ENCODE assay signal across 10 cellular contexts in the genomic region with DNA sequence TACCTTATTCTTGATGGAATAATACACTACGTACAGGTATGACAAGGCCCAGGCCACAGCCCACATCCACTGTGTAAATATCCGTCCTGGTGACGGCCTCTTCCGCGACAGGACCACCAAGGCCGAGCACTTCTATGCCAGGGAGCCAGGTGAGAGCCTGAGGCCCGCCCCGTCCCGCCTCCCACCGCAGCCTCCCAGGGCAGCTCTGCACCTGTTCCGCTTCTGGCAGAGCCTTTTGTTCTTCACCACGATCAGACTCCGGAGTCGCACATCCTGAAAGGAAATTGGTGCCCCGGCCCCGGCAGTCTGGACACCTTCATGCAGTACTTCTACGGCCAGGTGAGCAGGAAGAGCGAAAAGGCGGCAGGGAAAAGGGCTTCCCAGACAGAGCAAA. TPM values are rescaled to one million over a fixed set of nuclear protein-coding genes. Genes with fewer than 3 reads are reported as not detected.
DNase-seq lines count a peak whose midpoint lies in the region; ATAC-seq, FAIRE-seq and TF ChIP-seq lines count a peak whose summit lies in the region.
"Had no signal": no experiment of that assay in that cellular context is flagged by ENCODE, and none has a peak within 500 bp of the region (broad histone marks: within the 10 kb centered on the region; RNA-seq: fewer than 3 reads in every experiment).

No MANE protein-coding gene starts in this region.

- WGBS in stomach, 5 donors: 14 to 39% (median 23%) methylated on average over 15 to 19 of the region's 19 CpGs

- TF ChIP-seq EP300 in stomach (IDR thresholded peaks at IDR 0.05): no peak

- peaks cover 12% of the 10 kb centered on the region for H3K27me3 Mint-ChIP-seq in activated naive CD8-positive, alpha-beta T cell
- H3K27me3 Mint-ChIP-seq in activated naive CD8-positive, alpha-beta T cell treated with anti-CD3 and anti-CD28 coated beads, Interleukin-2, amount 50 U/mL, for 24 hours: peaks cover 44% of the 10 kb centered on the region

- no peak for TF ChIP-seq CTCF in stomach (IDR thresholded peaks at IDR 0.05)

- peak overlapping the region; percentile 47 to 51 for H3K9ac ChIP-seq in duodenal mucosa (ENCODE audit: low read depth in 1 of 2, low read length in 2 of 2)

- H3K27ac ChIP-seq in duodenal mucosa (ENCODE audit: low read depth, low read length): no peak overlapping the region
- no peak overlapping the region for H3K27ac ChIP-seq in stomach

- no peak for DNase-seq in activated naive CD8-positive, alpha-beta T cell treated with anti-CD3 and anti-CD28 coated beads, Interleukin-2, amount 50 U/mL, for 24 hours
- DNase-seq in NCI-H510A (lab: John Stamatoyannopoulos, UW) (peak; percentile 75), stomach (no peak), HTR-8/SVneo (ENCODE audit: insufficient read length, low spot score) (no peak)
- no peak for DNase-seq in activated T-cell treated with anti-CD3 and anti-CD28 coated beads, Interleukin-2, amount 50 U/mL, for 1 hour
- DNase-seq: MG63 had no signal

- H3K36me3 ChIP-seq in duodenal mucosa (ENCODE audit: control insufficient read depth in 1 of 2, insufficient read depth in 2 of 2, low read length in 2 of 2): no peaks in the 10 kb centered on the region
- H3K36me3 ChIP-seq in stomach: no peaks in the 10 kb centered on the region
- H3K36me3 ChIP-seq: MG63 had no signal

- ATAC-seq in activated naive CD8-positive, alpha-beta T cell treated with anti-CD3 and anti-CD28 coated beads, Interleukin-2, amount 50 U/mL, for 24 hours: no peak
- ATAC-seq in HG02870 (IDR thresholded peaks at IDR 0.05; ENCODE audit: unreplicated experiment): no peak

- H3K36me3 Mint-ChIP-seq in activated naive CD8-positive, alpha-beta T cell: no peaks in the 10 kb centered on the region
- no peaks in the 10 kb centered on the region for H3K36me3 Mint-ChIP-seq in activated naive CD8-positive, alpha-beta T cell treated with anti-CD3 and anti-CD28 coated beads, Interleukin-2, amount 50 U/mL, for 24 hours (ENCODE audit: low read depth)

- no peak for FAIRE-seq in HTR-8/SVneo (lab: Jason Lieb, UNC)
- FAIRE-seq: endothelial cell of umbilical vein had no signal

- peaks cover 10% of the 10 kb centered on the region for H3K4me1 Mint-ChIP-seq in activated naive CD8-positive, alpha-beta T cell (ENCODE audit: low read depth)
- H3K4me1 Mint-ChIP-seq in activated naive CD8-positive, alpha-beta T cell treated with anti-CD3 and anti-CD28 coated beads, Interleukin-2, amount 50 U/mL, for 24 hours: peaks cover 12% of the 10 kb centered on the region

- intact Hi-C loops in stomach (cut with DNase I; ENCODE audit: low total_unique reads): no loop called here

- peak overlapping the region; percentile 40 for H3K4me3 Mint-ChIP-seq in activated naive CD8-positive, alpha-beta T cell
- no peak overlapping the region for H3K4me3 Mint-ChIP-seq in activated naive CD8-positive, alpha-beta T cell treated with anti-CD3 and anti-CD28 coated beads, Interleukin-2, amount 50 U/mL, for 24 hours

- no peak for TF ChIP-seq POLR2A in stomach (IDR thresholded peaks at IDR 0.05)

- no peaks in the 10 kb centered on the region for H3K27me3 ChIP-seq in duodenal mucosa (ENCODE audit: control insufficient read depth in 1 of 2, insufficient read depth in 2 of 2, low read length in 2 of 2)
- peaks cover 4 to 52% (median 13%) of the 10 kb centered on the region in 3 donors for H3K27me3 ChIP-seq in stomach

- H3K27ac Mint-ChIP-seq in activated naive CD8-positive, alpha-beta T cell: no peak overlapping the region
- no peak overlapping the region for H3K27ac Mint-ChIP-seq in activated naive CD8-positive, alpha-beta T cell treated with anti-CD3 and anti-CD28 coated beads, Interleukin-2, amount 50 U/mL, for 24 hours

- H3K9me3 ChIP-seq in duodenal mucosa (ENCODE audit: control insufficient read depth in 1 of 2, low read length in 2 of 2) (no peaks in the 10 kb centered on the region), stomach (no peaks in the 10 kb centered on the region)
- H3K9me3 ChIP-seq: MG63 had no signal

- H3K4me1 ChIP-seq in duodenal mucosa (ENCODE audit: control insufficient read depth in 1 of 2, insufficient read depth in 2 of 2, low read length in 2 of 2) (peaks cover 9 to 17% of the 10 kb centered on the region in 2 donors), stomach (peaks cover 22 to 42% (median 30%) of the 10 kb centered on the region in 4 donors)

- H3K9me3 Mint-ChIP-seq in activated naive CD8-positive, alpha-beta T cell (ENCODE audit: low read depth): no peaks in the 10 kb centered on the region
- no peaks in the 10 kb centered on the region for H3K9me3 Mint-ChIP-seq in activated naive CD8-positive, alpha-beta T cell treated with anti-CD3 and anti-CD28 coated beads, Interleukin-2, amount 50 U/mL, for 24 hours

- H3K4me3 ChIP-seq in duodenal mucosa (ENCODE audit: low read depth in 1 of 2, low read length in 2 of 2): peak overlapping the region; percentile 59 to 66
- H3K4me3 ChIP-seq in stomach: peak overlapping the region; percentile 20 to 37 (median 28)

RNA-seq across cellular contexts. Expression of a gene that starts 10.6 kb away (rescaled TPM):
- 100 to 1,000 TPM in 1 of 5 donors, 10 to 100 TPM in 3, 1 to 10 TPM in 1; 6.2 to 304 (median 84.0) TPM for total RNA-seq in stomach
- polyA plus RNA-seq in stomach: 10 to 100 TPM; 68.0 to 75.8 (median 72.4) TPM

RNA-seq across cellular contexts. Expression of a gene that starts 16.4 kb away (rescaled TPM):
- 1 to 10 TPM in 2 of 5 donors, not detected in 3; 3.9 to 5.2 TPM for total RNA-seq in stomach
- polyA plus RNA-seq in stomach: 1 to 10 TPM; 5.5 to 8.8 (median 5.8) TPM

RNA-seq across cellular contexts. Expression of a gene that starts 17.1 kb away (rescaled TPM):
- total RNA-seq in stomach: 10 to 100 TPM in 3 of 5 donors, 1 to 10 TPM in 2; 5.1 to 56.6 (median 18.3) TPM
- polyA plus RNA-seq in stomach: 10 to 100 TPM; 13.3 to 25.5 (median 19.2) TPM

RNA-seq across cellular contexts. Expression of a gene that starts 30.2 kb away (rescaled TPM):
- total RNA-seq in stomach: 100 to 1,000 TPM in 2 of 5 donors, 10 to 100 TPM in 3; 15.2 to 357 (median 70.1) TPM
- polyA plus RNA-seq in stomach: 10 to 100 TPM; 31.3 to 38.4 (median 38.0) TPM
